In the genomic region with DNA sequence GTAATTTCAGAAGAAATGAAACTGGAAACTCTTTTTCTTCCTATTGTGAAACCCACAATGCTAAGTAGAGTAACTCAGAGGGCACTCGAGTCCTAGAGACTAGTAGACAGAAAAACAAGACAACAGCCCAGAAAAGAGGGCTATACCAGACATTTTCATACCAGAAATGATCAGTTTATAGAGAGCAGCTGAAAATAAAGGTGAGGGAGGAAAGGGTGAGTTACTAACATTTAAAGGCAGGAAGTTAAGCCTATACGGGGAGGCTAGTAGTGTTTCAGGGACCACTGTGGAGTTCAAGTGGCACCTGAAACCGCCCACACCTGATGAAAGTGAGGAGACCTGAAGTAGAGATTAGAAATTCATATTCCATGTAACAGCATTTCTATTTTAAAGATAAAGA, we compare ENCODE assay signal across 16 cellular contexts.
A peak's percentile ranks its signal among the peaks of the same experiment; 100 is the strongest.
DNase-seq lines count a peak whose midpoint lies in the region; ATAC-seq lines count a peak whose summit lies in the region.
"Had no signal": no experiment of that assay in that cellular context is flagged by ENCODE, and none has a peak within 500 bp of the region (broad histone marks: within the 10 kb centered on the region; RNA-seq: fewer than 3 reads in every experiment).

No MANE protein-coding gene starts in this region.

- peak overlapping the region; percentile 51 for H3K4me3 Mint-ChIP-seq in activated T-cell treated with anti-CD3 and anti-CD28 coated beads, Interleukin-2, amount 50 U/mL, for 24 hours
- H3K4me3 Mint-ChIP-seq in dendritic cell treated with granulocyte-macrophage colony-stimulating factor and Interleukin-4, amounts not matched to agents 40 ng/mL and 50 ng/mL, for 4 days = peak overlapping the region; percentile 51
- H3K4me3 Mint-ChIP-seq in stimulated activated memory B cell treated with anti-CD40 and anti-IgM and Interleukin-4, amounts not matched to agents 10 μg/mL and 1 μg/mL and 100 μg/mL, for 72 hours = peak overlapping the region; percentile 42

- ATAC-seq in stimulated activated memory B cell treated with anti-CD40 and anti-IgM and Interleukin-4, amounts not matched to agents 10 μg/mL and 1 μg/mL and 100 μg/mL, for 72 hours = no peak
- ATAC-seq in HG03097 (IDR thresholded peaks at IDR 0.05; ENCODE audit: low FRiP score, unreplicated experiment) = no peak
- ATAC-seq: gastroesophageal sphincter, sciatic nerve had no signal

- DNase-seq in activated T-cell treated with anti-CD3 and anti-CD28 coated beads, Interleukin-2, amount 50 U/mL, for 24 hours = no peak
- DNase-seq in activated T-cell treated with anti-CD3 and anti-CD28 coated beads for 4 hours = no peak
- peak; percentile 37 for DNase-seq in MV-4-11 (lab: John Stamatoyannopoulos, UW)
- no peak for DNase-seq in AG20443 (ENCODE audit: low spot score)
- no peak for DNase-seq in HuH-7.5 (ENCODE audit: low spot score)
- DNase-seq: anterior cingulate cortex; DMS79; NCI-H1417; NCI-H226; stimulated activated CD4-positive, alpha-beta T cell treated with anti-CD3 and anti-CD28 coated beads, Interleukin-4, amount 100 ng/mL, for 1 hour; upper lobe of left lung had no signal

- H3K27ac Mint-ChIP-seq in activated T-cell treated with anti-CD3 and anti-CD28 coated beads, Interleukin-2, amount 50 U/mL, for 24 hours = peak overlapping the region; percentile 87
- peak overlapping the region; percentile 68 for H3K27ac Mint-ChIP-seq in dendritic cell treated with granulocyte-macrophage colony-stimulating factor and Interleukin-4, amounts not matched to agents 40 ng/mL and 50 ng/mL, for 4 days
- no peak overlapping the region for H3K27ac Mint-ChIP-seq in stimulated activated memory B cell treated with anti-CD40 and anti-IgM and Interleukin-4, amounts not matched to agents 10 μg/mL and 1 μg/mL and 100 μg/mL, for 72 hours

- no peaks in the 10 kb centered on the region for H3K9me3 Mint-ChIP-seq in activated T-cell treated with anti-CD3 and anti-CD28 coated beads, Interleukin-2, amount 50 U/mL, for 24 hours
- H3K9me3 Mint-ChIP-seq in dendritic cell treated with granulocyte-macrophage colony-stimulating factor and Interleukin-4, amounts not matched to agents 40 ng/mL and 50 ng/mL, for 4 days = no peaks in the 10 kb centered on the region
- H3K9me3 Mint-ChIP-seq in stimulated activated memory B cell treated with anti-CD40 and anti-IgM and Interleukin-4, amounts not matched to agents 10 μg/mL and 1 μg/mL and 100 μg/mL, for 72 hours = no peaks in the 10 kb centered on the region

- peaks cover 25% of the 10 kb centered on the region for H3K36me3 Mint-ChIP-seq in activated T-cell treated with anti-CD3 and anti-CD28 coated beads, Interleukin-2, amount 50 U/mL, for 24 hours (ENCODE audit: low read depth)
- H3K36me3 Mint-ChIP-seq in dendritic cell treated with granulocyte-macrophage colony-stimulating factor and Interleukin-4, amounts not matched to agents 40 ng/mL and 50 ng/mL, for 4 days (ENCODE audit: low read depth) = peaks cover 19% of the 10 kb centered on the region
- H3K36me3 Mint-ChIP-seq in stimulated activated memory B cell treated with anti-CD40 and anti-IgM and Interleukin-4, amounts not matched to agents 10 μg/mL and 1 μg/mL and 100 μg/mL, for 72 hours = peaks cover 11% of the 10 kb centered on the region

- H3K4me1 Mint-ChIP-seq in activated T-cell treated with anti-CD3 and anti-CD28 coated beads, Interleukin-2, amount 50 U/mL, for 24 hours (ENCODE audit: low read depth) = peaks cover 83% of the 10 kb centered on the region
- peaks cover 42% of the 10 kb centered on the region for H3K4me1 Mint-ChIP-seq in dendritic cell treated with granulocyte-macrophage colony-stimulating factor and Interleukin-4, amounts not matched to agents 40 ng/mL and 50 ng/mL, for 4 days (ENCODE audit: low read depth)
- peaks cover 13% of the 10 kb centered on the region for H3K4me1 Mint-ChIP-seq in stimulated activated memory B cell treated with anti-CD40 and anti-IgM and Interleukin-4, amounts not matched to agents 10 μg/mL and 1 μg/mL and 100 μg/mL, for 72 hours

- H3K27me3 Mint-ChIP-seq in activated T-cell treated with anti-CD3 and anti-CD28 coated beads, Interleukin-2, amount 50 U/mL, for 24 hours = no peaks in the 10 kb centered on the region
- no peaks in the 10 kb centered on the region for H3K27me3 Mint-ChIP-seq in dendritic cell treated with granulocyte-macrophage colony-stimulating factor and Interleukin-4, amounts not matched to agents 40 ng/mL and 50 ng/mL, for 4 days
- H3K27me3 Mint-ChIP-seq in stimulated activated memory B cell treated with anti-CD40 and anti-IgM and Interleukin-4, amounts not matched to agents 10 μg/mL and 1 μg/mL and 100 μg/mL, for 72 hours = no peaks in the 10 kb centered on the region

- intact Hi-C loops in dendritic cell treated with granulocyte-macrophage colony-stimulating factor and Interleukin-4, amounts not matched to agents 40 ng/mL and 50 ng/mL, for 4 days (cut with micrococcal nuclease) = no loop called here
